ENCODE assay signal across 14 cellular contexts in genomic region chr2:62871506-62871905, GRCh38.
DNase-seq lines count a peak whose midpoint lies in the region; ATAC-seq, FAIRE-seq and TF ChIP-seq lines count a peak whose summit lies in the region.
"Had no signal": no experiment of that assay in that cellular context is flagged by ENCODE, and none has a peak within 500 bp of the region (broad histone marks: within the 10 kb centered on the region; RNA-seq: fewer than 3 reads in every experiment).

No MANE protein-coding gene starts in this region.

- no peaks in the 10 kb centered on the region for H3K9me2 ChIP-seq in PC-9 (ENCODE audit: insufficient read depth)

- H2AFZ ChIP-seq in PC-9 = no peak overlapping the region
- no peak overlapping the region for H2AFZ ChIP-seq in HepG2 (ENCODE audit: low read length)

- no peak for FAIRE-seq in HepG2 (lab: Jason Lieb, UNC)

- no peak overlapping the region for H3K9ac ChIP-seq in HepG2 (ENCODE audit: insufficient read depth, low read depth, low read length)

- intact Hi-C loops in PC-9 (cut with micrococcal nuclease; ENCODE audit: unreplicated experiment) = no loop called here
- intact Hi-C loops in HepG2 (cut with micrococcal nuclease; ENCODE audit: unreplicated experiment) = no loop called here

- H3K4me1 Mint-ChIP-seq in T-helper 17 cell = no peaks in the 10 kb centered on the region

- H3K79me2 ChIP-seq in PC-9 (ENCODE audit: low read depth) = no peaks in the 10 kb centered on the region
- no peaks in the 10 kb centered on the region for H3K79me2 ChIP-seq in HepG2 (ENCODE audit: insufficient read depth, low read length)

- TF ChIP-seq CTCF in PC-9 (conservative IDR thresholded peaks at IDR 0.05) (no peak), HepG2 (CRISPR knock-in tag; IDR thresholded peaks at IDR 0.05) (no peak)

- DNase-seq in DMS53 treated with DMSO at 0.1 percent for 48 hours (lab: John Stamatoyannopoulos, UW; ENCODE audit: unreplicated experiment) (peak; percentile 10), PC-9 (peak in 1 of 2 experiments; percentile 36), dermis blood vessel endothelial cell (peak; percentile 17), HepG2 (ENCODE audit: low spot score) (peak; percentile 73), T-helper 17 cell (no peak), NCI-H146 (lab: John Stamatoyannopoulos, UW) (no peak)
- no peak for DNase-seq in stimulated activated CD4-positive, alpha-beta T cell treated with anti-CD3 and anti-CD28 coated beads, Interleukin-15, amount 100 ng/mL, for 24 hours
- DNase-seq: DMS79 treated with DMSO at 0.1 percent for 48 hours, GF-D8, Karpas-422, MV-4-11, NCI-H2227 treated with DMSO at 0.1 percent for 48 hours, NCI-H526 treated with DMSO at 0.1 percent for 48 hours had no signal

- CTCF ChIA-PET in PC-9 (lab: Charles Lee) (no interaction called here), HepG2 (lab: Yijun Ruan, JAX; ENCODE audit: low intra/inter-chr PET ratio, low total read pairs) (no interaction called here)

- H3K27ac Mint-ChIP-seq in T-helper 17 cell = no peak overlapping the region

- TF ChIP-seq RAD21 in HepG2 (CRISPR knock-in tag; IDR thresholded peaks at IDR 0.05) = no peak

- in situ Hi-C loops in HepG2 (cut with HindIII; ENCODE audit: extremely low pct_ligation_motif_present, low pct_unique_long_range_greater_than_20kb) = no loop called here

- H4K20me1 ChIP-seq in PC-9 (ENCODE audit: insufficient read depth) = no peaks in the 10 kb centered on the region
- H4K20me1 ChIP-seq in HepG2 (ENCODE audit: insufficient read depth, low read length) = no peaks in the 10 kb centered on the region

- H3K4me3 ChIP-seq in PC-9 (no peak overlapping the region), HepG2 (replicated peaks in 1 of 3; ENCODE audit: insufficient read depth in 1 of 3, low read depth in 2 of 3, low read length in 3 of 3) (no peak overlapping the region)

- peaks cover 10% of the 10 kb centered on the region; the same call in 1 of the 2 replicates for H3F3A ChIP-seq in PC-9 (ENCODE audit: insufficient read depth, low read depth)

- H3K27me3 Mint-ChIP-seq in T-helper 17 cell = no peaks in the 10 kb centered on the region

- BruUV-seq in PC-9 (replicated peaks; lab: Mats Ljungman, UMichigan) = no TSS peak
- BruUV-seq in HepG2 (replicated peaks; lab: Mats Ljungman, UMichigan) = no TSS peak

- H3K27me3 ChIP-seq in PC-9 (ENCODE audit: insufficient read depth, low read depth) (no peaks in the 10 kb centered on the region), HepG2 (ENCODE audit: control insufficient read depth in 1 of 2, insufficient read depth in 2 of 2, low read length in 2 of 2) (no peaks in the 10 kb centered on the region)

- TF ChIP-seq POLR2A in HepG2 (IDR thresholded peaks at IDR 0.05; ENCODE audit: insufficient read depth in 1 of 2, low read depth in 2 of 2, low read length in 2 of 2) = no peak

- H3K9me3 ChIP-seq in PC-9 (ENCODE audit: insufficient read depth, low read depth) (peaks cover 5% of the 10 kb centered on the region), HepG2 (ENCODE audit: low read length) (peaks cover 15% of the 10 kb centered on the region), T-helper 17 cell (ENCODE audit: control insufficient read depth, low read length, poor library complexity, severe bottlenecking) (no peaks in the 10 kb centered on the region)

- POLR2A ChIA-PET in PC-9 (lab: Charles Lee; ENCODE audit: unreplicated experiment) = interaction anchor here (0.7 kb wide), 1 partner anchor 19 kb away, joined by 6 read pairs; no protein-coding TSS in a partner anchor
- POLR2A ChIA-PET in HepG2 (lab: Yijun Ruan, JAX) = no interaction called here

- peaks cover 11% of the 10 kb centered on the region for H3K36me3 Mint-ChIP-seq in T-helper 17 cell (ENCODE audit: low read depth)

- TF ChIP-seq EP300 in HepG2 (IDR thresholded peaks at IDR 0.05; ENCODE audit: low read depth in 2 of 2, low read length in 2 of 2) (peak in 1 of 2 experiments; percentile 72; a peak in 2 of 4 replicates), HepG2 (CRISPR knock-in tag; IDR thresholded peaks at IDR 0.05; ENCODE audit: borderline replicate concordance) (peak; percentile 33; the same call in 1 of the 2 replicates)

- peak; percentile 57 for ATAC-seq in HepG2
- ATAC-seq in activated CD4-positive, CD25-positive, alpha-beta regulatory T cell treated with anti-CD3 and anti-CD28 coated beads, Interleukin-2, amount 50 U/mL, for 24 hours = no peak
- ATAC-seq in T-helper 17 cell = no peak

- 84% methylated on average over 1 of the region's 1 CpG for WGBS in HepG2 (ENCODE audit: low lambda C conversion rate)

- no peak overlapping the region for H3K4me3 Mint-ChIP-seq in T-helper 17 cell

- H3K4me2 ChIP-seq in PC-9 = no peak overlapping the region
- H3K4me2 ChIP-seq in HepG2 (ENCODE audit: low read depth, low read length) = no peak overlapping the region

- peaks cover 45% of the 10 kb centered on the region for H3K36me3 ChIP-seq in PC-9 (ENCODE audit: low read depth)
- peaks cover 27 to 82% of the 10 kb centered on the region in 2 experiments for H3K36me3 ChIP-seq in HepG2 (replicated peaks in 1 of 2; ENCODE audit: control insufficient read depth in 1 of 2, insufficient read depth in 2 of 2, low read length in 2 of 2)

- H3K4me1 ChIP-seq in PC-9 (replicated peaks; ENCODE audit: insufficient read depth) (peaks cover 14% of the 10 kb centered on the region), HepG2 (ENCODE audit: insufficient read depth, low read length) (peaks cover 13% of the 10 kb centered on the region)

- peak overlapping the region; percentile 18; the same call in 1 of the 2 replicates for H3K27ac ChIP-seq in PC-9
- peak overlapping the region; percentile 14 for H3K27ac ChIP-seq in HepG2 (ENCODE audit: extremely low read length, insufficient read depth, low read length)

TF ChIP-seq in HepG2, 621 proteins besides CTCF, POLR2A, EP300 and RAD21 (continues in another document):
- peak; percentile 60 for TF ChIP-seq NR2F6 (IDR thresholded peaks at IDR 0.05)
- no peak; the same call in 1 of the 2 replicates for TF ChIP-seq NR2F6 (CRISPR knock-in tag; IDR thresholded peaks at IDR 0.05)
- peak; percentile 76 for TF ChIP-seq TCF7 (IDR thresholded peaks at IDR 0.05; ENCODE audit: low read depth)
- TF ChIP-seq ZNF513 (CRISPR knock-in tag; conservative IDR thresholded peaks at IDR 0.05) = no peak
- 0 out of 2 replicates have a peak, but pooled peaks have one; percentile 28 for TF ChIP-seq HMG20A (CRISPR knock-in tag; IDR thresholded peaks at IDR 0.05; ENCODE audit: borderline replicate concordance)
- TF ChIP-seq ARID5B (CRISPR knock-in tag; IDR thresholded peaks at IDR 0.05) = peak; percentile 67
- peak; percentile 59; the same call in 1 of the 2 replicates for TF ChIP-seq ZNF792 (CRISPR knock-in tag; IDR thresholded peaks at IDR 0.05)
- no peak for TF ChIP-seq NCOR1 (IDR thresholded peaks at IDR 0.05; ENCODE audit: borderline replicate concordance, low read length)
- no peak for TF ChIP-seq ZNF10 (CRISPR knock-in tag; IDR thresholded peaks at IDR 0.05; ENCODE audit: borderline replicate concordance, low read depth)
- peak; percentile 89 for TF ChIP-seq RARA (CRISPR knock-in tag; IDR thresholded peaks at IDR 0.05)
- 0 out of 2 replicates have a peak, but pooled peaks have one; percentile 35 for TF ChIP-seq ELF3 (CRISPR knock-in tag; IDR thresholded peaks at IDR 0.05)
- TF ChIP-seq ATF4 (CRISPR knock-in tag; IDR thresholded peaks at IDR 0.05) = 0 out of 4 replicates have a peak, but pooled peaks of 1 of the 2 experiments have one; percentile 42

Comparison
In these comparisons a context has a peak if more than half of its experiments do, and no peak if none do; other contexts are left out.
1. DNase-seq: peak in DMS53 treated with DMSO at 0.1 percent for 48 hours (single experiment), dermis blood vessel endothelial cell (single experiment) and HepG2 (single experiment); none in stimulated activated CD4-positive, alpha-beta T cell treated with anti-CD3 and anti-CD28 coated beads, Interleukin-15, amount 100 ng/mL, for 24 hours (single experiment), T-helper 17 cell (0 of 3) and NCI-H146 (single experiment).